ENCODE assay signal across 9 cellular contexts in the genomic region with DNA sequence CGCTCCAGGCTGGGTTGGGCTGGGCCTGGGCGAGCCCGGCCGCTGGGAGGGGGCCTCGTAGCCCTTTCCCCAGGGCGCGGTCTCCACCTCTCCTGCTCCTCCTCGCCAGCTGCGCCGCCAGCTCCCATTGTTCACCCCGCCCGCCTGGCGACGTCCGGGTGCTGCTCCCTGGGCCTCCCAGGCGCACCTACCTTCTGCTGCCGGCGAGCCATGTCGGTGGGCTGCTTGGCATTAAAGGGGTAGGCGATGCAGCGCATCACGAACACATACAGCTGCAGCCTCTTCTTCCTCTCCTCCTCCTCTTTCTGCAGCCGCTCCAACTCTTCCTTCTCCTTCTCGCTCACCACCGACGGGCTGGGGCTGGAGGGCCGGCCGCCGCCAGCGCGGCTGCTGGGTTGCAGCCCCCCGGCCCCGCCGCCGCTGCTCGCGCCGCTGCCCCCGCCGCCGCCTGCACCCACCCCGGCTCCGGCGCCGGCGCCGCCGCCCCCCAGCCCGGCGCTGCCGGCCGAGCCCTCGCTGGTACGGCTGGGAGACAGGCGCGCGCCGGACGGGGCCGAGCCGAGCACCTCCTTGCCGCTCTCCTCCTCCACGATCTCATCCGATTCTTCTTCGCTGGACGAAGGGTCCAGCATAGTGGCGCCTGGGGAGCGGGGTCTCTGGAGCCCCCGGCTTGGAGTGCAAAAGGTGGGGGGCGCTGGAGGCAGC. TPM values are rescaled to one million over a fixed set of nuclear protein-coding genes. Genes with fewer than 3 reads are reported as not detected.
A peak's percentile ranks its signal among the peaks of the same experiment; 100 is the strongest.
DNase-seq lines count a peak whose midpoint lies in the region; ATAC-seq and TF ChIP-seq lines count a peak whose summit lies in the region.
"Had no signal": no experiment of that assay in that cellular context is flagged by ENCODE, and none has a peak within 500 bp of the region (broad histone marks: within the 10 kb centered on the region; RNA-seq: fewer than 3 reads in every experiment).

No MANE protein-coding gene starts in this region.

- peak overlapping the region; percentile 28 for H3K4me3 ChIP-seq in HEK293 (ENCODE audit: low read depth, low read length)
- peak overlapping the region; percentile 85 for H3K4me3 ChIP-seq in NT2/D1 (ENCODE audit: insufficient read length, low read depth)
- H3K4me3 ChIP-seq in right cardiac atrium (ENCODE audit: low read length) = peak overlapping the region; percentile 49
- H3K4me3 ChIP-seq in skeletal muscle tissue (ENCODE audit: low read length in 3 of 3) = peak overlapping the region; percentile 51 to 60 (median 52)

- peak overlapping the region; percentile 95 for H3K9ac ChIP-seq in NT2/D1 (ENCODE audit: insufficient read length, low read depth)
- H3K9ac ChIP-seq in skeletal muscle tissue (ENCODE audit: low read depth in 1 of 3, low read length in 3 of 3) = no peak overlapping the region

- H3K9me3 ChIP-seq in HEK293 (ENCODE audit: control insufficient read depth, insufficient read depth, low read depth, low read length) (no peaks in the 10 kb centered on the region), NT2/D1 (ENCODE audit: insufficient read depth, low read length) (no peaks in the 10 kb centered on the region), right cardiac atrium (ENCODE audit: control insufficient read depth, low read length) (no peaks in the 10 kb centered on the region), skeletal muscle tissue (ENCODE audit: control insufficient read depth in 3 of 3, low read length in 3 of 3) (peaks cover 0 to 2% (median 2%) of the 10 kb centered on the region in 3 donors)

- H3K36me3 ChIP-seq in HEK293 (ENCODE audit: control insufficient read depth in 2 of 2, insufficient read depth in 1 of 2, low read length in 2 of 2) (no peaks in the 10 kb centered on the region), NT2/D1 (ENCODE audit: insufficient read depth, insufficient read length, low read length) (no peaks in the 10 kb centered on the region), skeletal muscle tissue (ENCODE audit: control insufficient read depth in 3 of 3, insufficient read depth in 3 of 3, low read length in 3 of 3) (no peaks in the 10 kb centered on the region)

- H3K27ac ChIP-seq in HEK293 (ENCODE audit: extremely low read depth, low read depth, low read length) (no peak overlapping the region), right cardiac atrium (ENCODE audit: low read length) (peak overlapping the region; percentile 56), skeletal muscle tissue (ENCODE audit: low read depth, low read length) (no peak overlapping the region)

- DNase-seq in NT2/D1 (ENCODE audit: low read depth, low spot score) = no peak
- DNase-seq in right cardiac atrium = peak in 2 of 3 donors; percentile 43 to 54
- DNase-seq in ACHN = no peak
- no peak for DNase-seq in hippocampal formation (lab: John Stamatoyannopoulos, UW)

- no peak for ATAC-seq in right cardiac atrium
- no peak for ATAC-seq in GM18867 (IDR thresholded peaks at IDR 0.05; ENCODE audit: unreplicated experiment)
- no peak for ATAC-seq in HG02763 (IDR thresholded peaks at IDR 0.05; ENCODE audit: unreplicated experiment)

- intact Hi-C loops in right cardiac atrium (cut with DNase I) = loop anchor here in 3 of 4 donors (10.0 kb wide), 3 partner anchors 210 to 320 kb away; no protein-coding TSS in a partner anchor

- CTCF ChIA-PET in HEK293 (lab: Yijun Ruan, JAX) = interaction anchor here (1.4 to 1.5 kb wide), 2 partner anchors 209 to 319 kb away, joined by 5 to 6 read pairs; no protein-coding TSS in a partner anchor

- POLR2A ChIA-PET in HEK293 (lab: Yijun Ruan, JAX) = no interaction called here

- under 1% methylated on average over 70 of the region's 70 CpGs for WGBS in right cardiac atrium

- H3K4me1 ChIP-seq in HEK293 (ENCODE audit: control insufficient read depth, insufficient read depth, low read length) (no peaks in the 10 kb centered on the region), NT2/D1 (ENCODE audit: insufficient read depth, insufficient read length) (no peaks in the 10 kb centered on the region), right cardiac atrium (ENCODE audit: control insufficient read depth, insufficient read depth, low read length) (no peaks in the 10 kb centered on the region), skeletal muscle tissue (ENCODE audit: control insufficient read depth in 3 of 3, insufficient read depth in 3 of 3, low read length in 3 of 3) (peaks cover 2 to 10% (median 5%) of the 10 kb centered on the region in 3 donors)

- in situ Hi-C loops in ACHN (cut with HindIII; ENCODE audit: low pct_ligation_motif_present, low pct_unique_long_range_greater_than_20kb, low sequenced_read_pairs) = no loop called here

- no peak for TF ChIP-seq CTCF in HEK293 (tag by site-specific recombination; IDR thresholded peaks at IDR 0.05)

- H3K27me3 ChIP-seq in NT2/D1 (ENCODE audit: insufficient read depth, insufficient read length) (no peaks in the 10 kb centered on the region), right cardiac atrium (ENCODE audit: control insufficient read depth, insufficient read depth) (no peaks in the 10 kb centered on the region), skeletal muscle tissue (ENCODE audit: control insufficient read depth in 3 of 3, insufficient read depth in 3 of 3, low read length in 3 of 3) (peaks cover 22 to 31% (median 30%) of the 10 kb centered on the region in 3 donors)

TF ChIP-seq in HEK293, 187 proteins besides CTCF, POLR2A, EP300 and RAD21 (continues in another document):
- TF ChIP-seq ZNF138 (tag by site-specific recombination; IDR thresholded peaks at IDR 0.05; ENCODE audit: borderline replicate concordance) (no peak), ZNF394 (tag by site-specific recombination; IDR thresholded peaks at IDR 0.05; ENCODE audit: borderline replicate concordance) (no peak), ZBTB48 (tag by site-specific recombination; IDR thresholded peaks at IDR 0.05) (no peak), KLF1 (tag by site-specific recombination; IDR thresholded peaks at IDR 0.05) (peak; percentile 9; the same call in 1 of the 2 replicates), ZBTB20 (tag by site-specific recombination; IDR thresholded peaks at IDR 0.05) (no peak), ZNF19 (tag by site-specific recombination; IDR thresholded peaks at IDR 0.05; ENCODE audit: low read depth) (no peak), ZNF175 (tag by site-specific recombination; IDR thresholded peaks at IDR 0.05) (no peak), ZFP3 (tag by site-specific recombination; IDR thresholded peaks at IDR 0.05; ENCODE audit: low read depth) (no peak), GLI2 (tag by site-specific recombination; IDR thresholded peaks at IDR 0.05; ENCODE audit: borderline replicate concordance, low read depth) (no peak), ZNF416 (tag by site-specific recombination; IDR thresholded peaks at IDR 0.05) (no peak), ZNF768 (tag by site-specific recombination; IDR thresholded peaks at IDR 0.05) (no peak), ZIC2 (tag by site-specific recombination; IDR thresholded peaks at IDR 0.05) (no peak), GLIS2 (tag by site-specific recombination; IDR thresholded peaks at IDR 0.05) (0 out of 2 replicates have a peak, but pooled peaks have one; percentile 26), ZNF248 (tag by site-specific recombination; IDR thresholded peaks at IDR 0.05) (no peak)
- TF ChIP-seq, protein P1, sequence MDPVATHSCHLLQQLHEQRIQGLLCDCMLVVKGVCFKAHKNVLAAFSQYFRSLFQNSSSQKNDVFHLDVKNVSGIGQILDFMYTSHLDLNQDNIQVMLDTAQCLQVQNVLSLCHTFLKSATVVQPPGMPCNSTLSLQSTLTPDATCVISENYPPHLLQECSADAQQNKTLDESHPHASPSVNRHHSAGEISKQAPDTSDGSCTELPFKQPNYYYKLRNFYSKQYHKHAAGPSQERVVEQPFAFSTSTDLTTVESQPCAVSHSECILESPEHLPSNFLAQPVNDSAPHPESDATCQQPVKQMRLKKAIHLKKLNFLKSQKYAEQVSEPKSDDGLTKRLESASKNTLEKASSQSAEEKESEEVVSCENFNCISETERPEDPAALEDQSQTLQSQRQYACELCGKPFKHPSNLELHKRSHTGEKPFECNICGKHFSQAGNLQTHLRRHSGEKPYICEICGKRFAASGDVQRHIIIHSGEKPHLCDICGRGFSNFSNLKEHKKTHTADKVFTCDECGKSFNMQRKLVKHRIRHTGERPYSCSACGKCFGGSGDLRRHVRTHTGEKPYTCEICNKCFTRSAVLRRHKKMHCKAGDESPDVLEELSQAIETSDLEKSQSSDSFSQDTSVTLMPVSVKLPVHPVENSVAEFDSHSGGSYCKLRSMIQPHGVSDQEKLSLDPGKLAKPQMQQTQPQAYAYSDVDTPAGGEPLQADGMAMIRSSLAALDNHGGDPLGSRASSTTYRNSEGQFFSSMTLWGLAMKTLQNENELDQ (tag by site-specific recombination; IDR thresholded peaks at IDR 0.05; ENCODE audit: low read depth) = no peak
- TF ChIP-seq, protein P2, sequence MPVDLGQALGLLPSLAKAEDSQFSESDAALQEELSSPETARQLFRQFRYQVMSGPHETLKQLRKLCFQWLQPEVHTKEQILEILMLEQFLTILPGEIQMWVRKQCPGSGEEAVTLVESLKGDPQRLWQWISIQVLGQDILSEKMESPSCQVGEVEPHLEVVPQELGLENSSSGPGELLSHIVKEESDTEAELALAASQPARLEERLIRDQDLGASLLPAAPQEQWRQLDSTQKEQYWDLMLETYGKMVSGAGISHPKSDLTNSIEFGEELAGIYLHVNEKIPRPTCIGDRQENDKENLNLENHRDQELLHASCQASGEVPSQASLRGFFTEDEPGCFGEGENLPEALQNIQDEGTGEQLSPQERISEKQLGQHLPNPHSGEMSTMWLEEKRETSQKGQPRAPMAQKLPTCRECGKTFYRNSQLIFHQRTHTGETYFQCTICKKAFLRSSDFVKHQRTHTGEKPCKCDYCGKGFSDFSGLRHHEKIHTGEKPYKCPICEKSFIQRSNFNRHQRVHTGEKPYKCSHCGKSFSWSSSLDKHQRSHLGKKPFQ (tag by site-specific recombination; IDR thresholded peaks at IDR 0.05) = no peak
- TF ChIP-seq, protein P3, sequence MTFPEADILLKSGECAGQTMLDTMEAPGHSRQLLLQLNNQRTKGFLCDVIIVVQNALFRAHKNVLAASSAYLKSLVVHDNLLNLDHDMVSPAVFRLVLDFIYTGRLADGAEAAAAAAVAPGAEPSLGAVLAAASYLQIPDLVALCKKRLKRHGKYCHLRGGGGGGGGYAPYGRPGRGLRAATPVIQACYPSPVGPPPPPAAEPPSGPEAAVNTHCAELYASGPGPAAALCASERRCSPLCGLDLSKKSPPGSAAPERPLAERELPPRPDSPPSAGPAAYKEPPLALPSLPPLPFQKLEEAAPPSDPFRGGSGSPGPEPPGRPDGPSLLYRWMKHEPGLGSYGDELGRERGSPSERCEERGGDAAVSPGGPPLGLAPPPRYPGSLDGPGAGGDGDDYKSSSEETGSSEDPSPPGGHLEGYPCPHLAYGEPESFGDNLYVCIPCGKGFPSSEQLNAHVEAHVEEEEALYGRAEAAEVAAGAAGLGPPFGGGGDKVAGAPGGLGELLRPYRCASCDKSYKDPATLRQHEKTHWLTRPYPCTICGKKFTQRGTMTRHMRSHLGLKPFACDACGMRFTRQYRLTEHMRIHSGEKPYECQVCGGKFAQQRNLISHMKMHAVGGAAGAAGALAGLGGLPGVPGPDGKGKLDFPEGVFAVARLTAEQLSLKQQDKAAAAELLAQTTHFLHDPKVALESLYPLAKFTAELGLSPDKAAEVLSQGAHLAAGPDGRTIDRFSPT (tag by site-specific recombination; IDR thresholded peaks at IDR 0.05) = no peak

RNA-seq across cellular contexts. Expression of a gene that starts 0.7 kb away (rescaled TPM):
- 10 to 100 TPM; 29.4 to 64.2 (median 51.7) TPM for total RNA-seq in right cardiac atrium
- polyA plus RNA-seq in right cardiac atrium = 37.5 TPM
- total RNA-seq in skeletal muscle tissue = 1.0 TPM
- total RNA-seq: NCI-H460 had no signal

Comparison
In these comparisons a context has a peak if more than half of its experiments do, and no peak if none do; other contexts are left out.
1. H3K4me3 ChIP-seq: peak in every context shown above with its lines; median percentile 85 in NT2/D1; 52 in skeletal muscle tissue; 49 in right cardiac atrium; 28 in HEK293.
2. DNase-seq: peak in right cardiac atrium (2 of 3); none in NT2/D1 (single experiment), ACHN (single experiment) and hippocampal formation (0 of 2).
3. RNA of a gene that starts 0.7 kb away (total RNA-seq): 29.4 to 64.2 TPM in right cardiac atrium; 1.0 TPM in skeletal muscle tissue (single experiment); every median in the first group is over 10 times any median in the second.